6 cellular contexts compared by ENCODE assay signal in the genomic region with DNA sequence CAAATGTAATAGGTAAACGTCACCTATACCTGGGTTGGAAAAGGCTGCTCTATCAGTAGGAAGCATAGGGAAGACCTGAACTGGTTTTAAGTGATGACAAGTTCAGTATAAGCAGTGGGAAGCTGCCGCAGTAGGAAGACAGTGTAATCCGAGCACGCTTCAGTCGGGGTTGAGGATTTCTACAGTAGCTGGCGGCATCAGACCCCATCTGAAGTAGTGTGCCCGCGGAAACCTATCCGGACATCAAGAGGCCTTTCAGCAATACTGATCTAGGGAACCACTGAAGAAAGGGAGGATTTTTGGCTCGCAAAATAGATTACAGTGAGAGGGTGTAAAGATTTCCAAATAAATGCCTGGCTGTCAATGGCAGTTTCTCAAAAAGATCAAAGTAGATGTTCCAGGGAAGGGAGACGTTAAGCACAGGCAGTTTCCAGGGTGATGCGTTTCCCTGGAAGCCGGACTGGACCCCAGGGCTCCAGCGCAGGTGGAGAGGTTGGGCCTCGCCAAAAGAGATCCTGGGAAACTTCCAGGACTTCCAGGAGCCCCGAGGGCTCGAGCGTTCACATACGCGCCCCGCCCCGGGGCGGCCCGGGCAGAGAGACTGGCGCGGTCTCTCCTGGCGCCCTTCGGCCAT. TPM values are rescaled to one million over a fixed set of nuclear protein-coding genes. Genes with fewer than 3 reads are reported as not detected.
DNase-seq lines count a peak whose midpoint lies in the region; ATAC-seq and TF ChIP-seq lines count a peak whose summit lies in the region.

No MANE protein-coding gene starts in this region.

- H3K36me3 ChIP-seq in thymus (ENCODE audit: control insufficient read depth, insufficient read depth) = no peaks in the 10 kb centered on the region

- no peak for TF ChIP-seq CTCF in fibroblast of villous mesenchyme (IDR thresholded peaks at IDR 0.05; ENCODE audit: insufficient read depth, low read depth, low read length)

- H3K4me3 ChIP-seq in fibroblast of villous mesenchyme (ENCODE audit: low read depth, low read length) = peak overlapping the region; percentile 64
- peak overlapping the region; percentile 36 for H3K4me3 ChIP-seq in thymus (ENCODE audit: low read length)

- no peaks in the 10 kb centered on the region for H3K4me1 ChIP-seq in thymus (ENCODE audit: control insufficient read depth, insufficient read depth, low read length)

- intact Hi-C loops in Right ventricle myocardium inferior (cut with DNase I) = loop anchor here (2.0 kb wide), 1 partner anchor 20 kb away; a partner anchor contains a TSS
- intact Hi-C loops in Right ventricle myocardium superior (cut with DNase I) = no loop called here

- H3K9me3 ChIP-seq in thymus (ENCODE audit: control insufficient read depth) = peaks cover 5% of the 10 kb centered on the region

- DNase-seq in Right ventricle myocardium inferior (ENCODE audit: missing footprints) = no peak
- DNase-seq in Right ventricle myocardium superior = no peak
- no peak for DNase-seq in fibroblast of villous mesenchyme (ENCODE audit: low read depth)
- DNase-seq in caudate nucleus (lab: John Stamatoyannopoulos, UW) = no peak
- DNase-seq in activated CD4-positive, alpha-beta T cell treated with anti-CD3 and anti-CD28 coated beads for 1 hour = no peak

- peak; percentile 11 for ATAC-seq in Right ventricle myocardium inferior
- no peak for ATAC-seq in Right ventricle myocardium superior (ENCODE audit: poor library complexity)

- no peak overlapping the region for H3K27ac ChIP-seq in thymus (ENCODE audit: low read depth)
- H3K27ac ChIP-seq in caudate nucleus (ENCODE audit: low read depth, low read length) = no peak overlapping the region

- H3K27me3 ChIP-seq in thymus (ENCODE audit: control insufficient read depth, insufficient read depth) = peaks cover 52% of the 10 kb centered on the region

- 34% methylated on average over 28 of the region's 28 CpGs for WGBS in thymus

RNA-seq across cellular contexts. Expression of a gene that starts 5.3 kb away (rescaled TPM):
- total RNA-seq in Right ventricle myocardium inferior (4.8 TPM), Right ventricle myocardium superior (3.6 TPM), fibroblast of villous mesenchyme (9.9 and 10.6 TPM in 2 replicates)
- polyA plus RNA-seq in thymus = 1.6 TPM

RNA-seq across cellular contexts. Expression of a gene that starts 6.1 kb away (rescaled TPM):
- total RNA-seq in Right ventricle myocardium inferior (4.9 TPM), Right ventricle myocardium superior (3.8 TPM), fibroblast of villous mesenchyme (9.9 and 20.0 TPM in 2 replicates)
- polyA plus RNA-seq in thymus = 17.2 TPM

RNA-seq across cellular contexts. Expression of a gene that starts 18.7 kb away (rescaled TPM):
- total RNA-seq in Right ventricle myocardium inferior (29.2 TPM), Right ventricle myocardium superior (28.5 TPM), fibroblast of villous mesenchyme (36.7 and 40.2 TPM in 2 replicates)
- 70.6 TPM for polyA plus RNA-seq in thymus

RNA-seq across cellular contexts. Expression of a gene that starts 18.9 kb away (rescaled TPM):
- 53.7 TPM for total RNA-seq in Right ventricle myocardium inferior
- 43.2 TPM for total RNA-seq in Right ventricle myocardium superior
- 60.2 and 68.2 TPM in 2 replicates for total RNA-seq in fibroblast of villous mesenchyme
- polyA plus RNA-seq in thymus = 208 TPM

RNA-seq across cellular contexts. Expression of a gene that starts 22.4 kb away (rescaled TPM):
- total RNA-seq in Right ventricle myocardium inferior = not detected
- total RNA-seq in Right ventricle myocardium superior = not detected
- not detected in 2 replicates for total RNA-seq in fibroblast of villous mesenchyme
- 0.78 TPM for polyA plus RNA-seq in thymus
